ENCODE assay signal across 8 cellular contexts in genomic region chr2:161586517-161587167, GRCh38. TPM values are rescaled to one million over a fixed set of nuclear protein-coding genes. Genes with fewer than 3 reads are reported as not detected.
A peak's percentile ranks its signal among the peaks of the same experiment; 100 is the strongest.
DNase-seq lines count a peak whose midpoint lies in the region; ATAC-seq and TF ChIP-seq lines count a peak whose summit lies in the region.
"Had no signal": no experiment of that assay in that cellular context is flagged by ENCODE, and none has a peak within 500 bp of the region (broad histone marks: within the 10 kb centered on the region; RNA-seq: fewer than 3 reads in every experiment).

No MANE protein-coding gene starts in this region.

- H3K4me3 ChIP-seq in GM06990 (replicated peaks; ENCODE audit: low read depth, low read length) (no peak overlapping the region), HEK293 (ENCODE audit: low read depth, low read length) (no peak overlapping the region)
- H3K4me3 ChIP-seq: skin epidermis had no signal

- no peaks in the 10 kb centered on the region for H3K4me1 ChIP-seq in HEK293 (ENCODE audit: control insufficient read depth, insufficient read depth, low read length)

- H3K36me3 Mint-ChIP-seq in chondrocyte (ENCODE audit: low read depth) (no peaks in the 10 kb centered on the region), nephron (ENCODE audit: low read depth) (no peaks in the 10 kb centered on the region)

- H3K4me3 Mint-ChIP-seq in chondrocyte (ENCODE audit: unreplicated experiment) (no peak overlapping the region), nephron (no peak overlapping the region)

- CTCF ChIA-PET in HEK293 (lab: Yijun Ruan, JAX), result interaction anchor here (0.5 to 4.2 kb wide), 26 partner anchors 10 to 1084 kb away, joined by 3 to 53 read pairs (median 4); no protein-coding TSS in a partner anchor

- no peaks in the 10 kb centered on the region for H3K27me3 ChIP-seq in GM06990 (replicated peaks; ENCODE audit: control insufficient read depth, insufficient read depth, low read length)

- no peak for ATAC-seq in HG02588 (IDR thresholded peaks at IDR 0.05; ENCODE audit: unreplicated experiment)

- no peaks in the 10 kb centered on the region for H3K36me3 ChIP-seq in GM06990 (ENCODE audit: control insufficient read depth, insufficient read depth, low read length)
- H3K36me3 ChIP-seq in HEK293 (ENCODE audit: control insufficient read depth in 2 of 2, insufficient read depth in 1 of 2, low read length in 2 of 2), result no peaks in the 10 kb centered on the region

- POLR2A ChIA-PET in HEK293 (lab: Yijun Ruan, JAX), result no interaction called here

- H3K27ac Mint-ChIP-seq in chondrocyte (ENCODE audit: unreplicated experiment), result no peak overlapping the region
- H3K27ac Mint-ChIP-seq in nephron, result no peak overlapping the region

- no peaks in the 10 kb centered on the region for H3K4me1 Mint-ChIP-seq in chondrocyte (ENCODE audit: low read depth)
- H3K4me1 Mint-ChIP-seq in nephron, result no peaks in the 10 kb centered on the region

- TF ChIP-seq CTCF in GM06990 (IDR thresholded peaks at IDR 0.05; ENCODE audit: insufficient read depth, low read length, poor library complexity, severe bottlenecking), result peak; percentile 51
- no peak for TF ChIP-seq CTCF in HEK293 (tag by site-specific recombination; IDR thresholded peaks at IDR 0.05)
- TF ChIP-seq CTCF in chondrocyte (IDR thresholded peaks at IDR 0.05), result peak; percentile 93
- TF ChIP-seq CTCF in nephron (IDR thresholded peaks at IDR 0.05; ENCODE audit: unreplicated experiment in 3 of 3), result peak; percentile 66 to 71 (median 67)

- H3K27me3 Mint-ChIP-seq in chondrocyte (ENCODE audit: low read depth) (peaks cover 27% of the 10 kb centered on the region), nephron (ENCODE audit: low read depth) (peaks cover 11% of the 10 kb centered on the region)

- no peaks in the 10 kb centered on the region for H3K9me3 Mint-ChIP-seq in chondrocyte (ENCODE audit: low read depth)
- H3K9me3 Mint-ChIP-seq in nephron, result no peaks in the 10 kb centered on the region

- no peaks in the 10 kb centered on the region for H3K9me3 ChIP-seq in HEK293 (ENCODE audit: control insufficient read depth, insufficient read depth, low read depth, low read length)

- H3K27ac ChIP-seq in HEK293 (ENCODE audit: extremely low read depth, low read depth, low read length), result no peak overlapping the region
- H3K27ac ChIP-seq: skin epidermis had no signal

- DNase-seq in GM06990 (ENCODE audit: extremely low read depth, insufficient read length) (no peak), NCI-H446 treated with DMSO at 0.1 percent for 48 hours (lab: John Stamatoyannopoulos, UW) (peak; percentile 38), chondrocyte (ENCODE audit: low spot score) (no peak), MV-4-11 (lab: John Stamatoyannopoulos, UW) (no peak)

TF ChIP-seq in HEK293, 187 proteins besides CTCF, POLR2A, EP300 and RAD21:
- TF ChIP-seq PRDM1 (tag by site-specific recombination; IDR thresholded peaks at IDR 0.05) (no peak), ZNF530 (tag by site-specific recombination; IDR thresholded peaks at IDR 0.05; ENCODE audit: low read depth) (no peak), GLIS2 (tag by site-specific recombination; IDR thresholded peaks at IDR 0.05) (no peak), ZNF585B (tag by site-specific recombination; IDR thresholded peaks at IDR 0.05) (peak; percentile 11; the same call in 1 of the 2 replicates), MYNN (tag by site-specific recombination; IDR thresholded peaks at IDR 0.05; ENCODE audit: borderline replicate concordance) (no peak), ZNF654 (tag by site-specific recombination; IDR thresholded peaks at IDR 0.05; ENCODE audit: low read depth) (peak; percentile 76), ZNF600 (tag by site-specific recombination; IDR thresholded peaks at IDR 0.05) (no peak)

RNA-seq across cellular contexts. Expression of gene SLC4A10, which starts 37.6 kb away (rescaled TPM):
- total RNA-seq in chondrocyte, result not detected in 3 replicates
